ENCODE assay signal across 9 cellular contexts in genomic region chr12:8996682-8997405, GRCh38. TPM values are rescaled to one million over a fixed set of nuclear protein-coding genes. Genes with fewer than 3 reads are reported as not detected.
DNase-seq lines count a peak whose midpoint lies in the region; ATAC-seq and TF ChIP-seq lines count a peak whose summit lies in the region.
"Had no signal": no experiment of that assay in that cellular context is flagged by ENCODE, and none has a peak within 500 bp of the region (broad histone marks: within the 10 kb centered on the region; RNA-seq: fewer than 3 reads in every experiment).

No MANE protein-coding gene starts in this region.

- H3K27me3 Mint-ChIP-seq in activated naive CD8-positive, alpha-beta T cell treated with anti-CD3 and anti-CD28 coated beads, Interleukin-2, amount 50 U/mL, for 24 hours: no peaks in the 10 kb centered on the region
- H3K27me3 Mint-ChIP-seq: IgD-negative memory B cell had no signal

- no peaks in the 10 kb centered on the region for H3K4me1 ChIP-seq in OCI-LY7 (ENCODE audit: insufficient read depth, low read length, poor library complexity, severe bottlenecking)

- H3K27ac ChIP-seq in OCI-LY7 (ENCODE audit: low read depth, low read length, poor library complexity, severe bottlenecking): no peak overlapping the region

- intact Hi-C loops in OCI-LY7 (cut with micrococcal nuclease; ENCODE audit: unreplicated experiment): no loop called here

- peaks cover 82% of the 10 kb centered on the region for H3K4me1 Mint-ChIP-seq in activated naive CD8-positive, alpha-beta T cell treated with anti-CD3 and anti-CD28 coated beads, Interleukin-2, amount 50 U/mL, for 24 hours
- H3K4me1 Mint-ChIP-seq: IgD-negative memory B cell had no signal

- H3K79me2 ChIP-seq in OCI-LY7 (ENCODE audit: insufficient read depth, low read depth, low read length): no peaks in the 10 kb centered on the region

- H3K36me3 ChIP-seq in OCI-LY7 (ENCODE audit: insufficient read depth, low read length): no peaks in the 10 kb centered on the region

- no peak overlapping the region for H3K4me2 ChIP-seq in OCI-LY7 (ENCODE audit: low read length)

- H3K9me3 ChIP-seq in OCI-LY7 (ENCODE audit: low read length): no peaks in the 10 kb centered on the region

- DNase-seq in GM10266 (ENCODE audit: extremely low spot score): peak; percentile 67
- no peak for DNase-seq in activated naive CD8-positive, alpha-beta T cell treated with anti-CD3 and anti-CD28 coated beads, Interleukin-2, amount 50 U/mL, for 24 hours
- DNase-seq in stimulated activated CD4-positive, alpha-beta T cell treated with anti-CD3 and anti-CD28 coated beads, TNF-alpha, amount 100 ng/mL, for 24 hours (ENCODE audit: low read depth in 3 of 3): peak in 2 of 3 experiments; percentile 6 to 37
- no peak for DNase-seq in NCI-H128 (lab: John Stamatoyannopoulos, UW; ENCODE audit: unreplicated experiment)
- no peak for DNase-seq in activated effector memory CD4-positive, alpha-beta T cell treated with anti-CD3 and anti-CD28 coated beads, Interleukin-2, amount 50 U/mL, for 16 hours
- no peak for DNase-seq in OCI-LY7 (ENCODE audit: low spot score)

- peaks cover 12% of the 10 kb centered on the region for H3K36me3 Mint-ChIP-seq in activated naive CD8-positive, alpha-beta T cell treated with anti-CD3 and anti-CD28 coated beads, Interleukin-2, amount 50 U/mL, for 24 hours (ENCODE audit: low read depth)

- ATAC-seq in GM19468 (IDR thresholded peaks at IDR 0.05; ENCODE audit: extremely low read depth, unreplicated experiment): peak; percentile 80
- peak; percentile 96 for ATAC-seq in HG03442 (IDR thresholded peaks at IDR 0.05; ENCODE audit: unreplicated experiment)
- peak; percentile 94 for ATAC-seq in activated naive CD8-positive, alpha-beta T cell treated with anti-CD3 and anti-CD28 coated beads, Interleukin-2, amount 50 U/mL, for 24 hours

- H4K20me1 ChIP-seq in OCI-LY7 (ENCODE audit: insufficient read depth, low read length): no peaks in the 10 kb centered on the region

- no peak overlapping the region for H3K4me3 ChIP-seq in OCI-LY7 (ENCODE audit: low read depth, low read length, poor library complexity, severe bottlenecking)

- peak overlapping the region; percentile 75 for H3K27ac Mint-ChIP-seq in activated naive CD8-positive, alpha-beta T cell treated with anti-CD3 and anti-CD28 coated beads, Interleukin-2, amount 50 U/mL, for 24 hours

- BruUV-seq in OCI-LY7 (replicated peaks; lab: Mats Ljungman, UMichigan): no TSS peak

- no peak for TF ChIP-seq CTCF in GM10266 (IDR thresholded peaks at IDR 0.05; ENCODE audit: control insufficient read depth, insufficient read depth, low read depth, missing control alignments)
- TF ChIP-seq CTCF in OCI-LY7 (conservative IDR thresholded peaks at IDR 0.05; ENCODE audit: low read length): no peak

- POLR2A ChIA-PET in OCI-LY7 (lab: Charles Lee): no interaction called here

- H3K9me2 ChIP-seq in OCI-LY7 (ENCODE audit: insufficient read depth, low read length): no peaks in the 10 kb centered on the region

- CTCF ChIA-PET in OCI-LY7 (lab: Charles Lee; ENCODE audit: unreplicated experiment): no interaction called here

- H3K9me3 Mint-ChIP-seq in activated naive CD8-positive, alpha-beta T cell treated with anti-CD3 and anti-CD28 coated beads, Interleukin-2, amount 50 U/mL, for 24 hours: no peaks in the 10 kb centered on the region
- H3K9me3 Mint-ChIP-seq: IgD-negative memory B cell had no signal

- peak overlapping the region; percentile 35 for H3K4me3 Mint-ChIP-seq in activated naive CD8-positive, alpha-beta T cell treated with anti-CD3 and anti-CD28 coated beads, Interleukin-2, amount 50 U/mL, for 24 hours

- H2AFZ ChIP-seq in OCI-LY7 (ENCODE audit: low read length): no peak overlapping the region

RNA-seq across cellular contexts. Expression of gene KLRG1, which starts 7.5 kb away (rescaled TPM):
- 4.6 and 4.9 TPM in 2 replicates for total RNA-seq in OCI-LY7 (2014; rRNA removed; shearing (Covaris generic))
- total RNA-seq in OCI-LY7 (2022): 8.2 and 12.5 TPM in 2 replicates

RNA-seq across cellular contexts. Expression of gene M6PR, which starts 47.4 kb away (rescaled TPM):
- 108 and 142 TPM in 2 replicates for total RNA-seq in OCI-LY7 (2014; rRNA removed; shearing (Covaris generic))
- total RNA-seq in OCI-LY7 (2022): 131 and 144 TPM in 2 replicates

Comparison
In these comparisons a context has a peak if more than half of its experiments do, and no peak if none do; other contexts are left out.
1. DNase-seq: peak in GM10266 (single experiment) and stimulated activated CD4-positive, alpha-beta T cell treated with anti-CD3 and anti-CD28 coated beads, TNF-alpha, amount 100 ng/mL, for 24 hours (2 of 3); none in activated naive CD8-positive, alpha-beta T cell treated with anti-CD3 and anti-CD28 coated beads, Interleukin-2, amount 50 U/mL, for 24 hours (single experiment), NCI-H128 (single experiment), activated effector memory CD4-positive, alpha-beta T cell treated with anti-CD3 and anti-CD28 coated beads, Interleukin-2, amount 50 U/mL, for 16 hours (single experiment) and OCI-LY7 (single experiment).
2. Peak in every context shown above with its lines, with median percentiles within 50 percentile points of each other: ATAC-seq.